In the genomic region with DNA sequence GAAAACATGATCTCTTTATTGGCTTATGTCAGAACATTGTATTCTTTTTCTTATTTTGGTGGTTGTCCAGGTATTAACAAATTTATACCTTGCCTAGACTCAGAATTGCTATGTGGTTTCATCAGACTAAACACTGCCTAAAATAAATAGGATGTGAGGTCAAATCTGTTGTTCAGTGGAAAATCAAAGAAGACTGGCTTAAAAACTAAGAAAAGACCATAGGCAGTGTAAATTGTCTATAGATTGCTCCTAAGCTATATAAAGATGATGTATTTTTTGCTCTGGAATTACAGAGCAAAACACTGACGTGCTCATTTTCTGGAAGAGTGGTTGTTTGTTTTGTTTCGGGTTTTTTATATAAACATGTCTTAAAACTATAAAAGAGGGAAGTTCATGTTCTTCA, we compare ENCODE assay signal across 1 cellular context.
TF ChIP-seq lines count a peak whose summit lies in the region.

No MANE protein-coding gene starts in this region.

TF ChIP-seq in HEK293, 187 proteins besides CTCF, POLR2A, EP300 and RAD21:
- TF ChIP-seq, protein P1, sequence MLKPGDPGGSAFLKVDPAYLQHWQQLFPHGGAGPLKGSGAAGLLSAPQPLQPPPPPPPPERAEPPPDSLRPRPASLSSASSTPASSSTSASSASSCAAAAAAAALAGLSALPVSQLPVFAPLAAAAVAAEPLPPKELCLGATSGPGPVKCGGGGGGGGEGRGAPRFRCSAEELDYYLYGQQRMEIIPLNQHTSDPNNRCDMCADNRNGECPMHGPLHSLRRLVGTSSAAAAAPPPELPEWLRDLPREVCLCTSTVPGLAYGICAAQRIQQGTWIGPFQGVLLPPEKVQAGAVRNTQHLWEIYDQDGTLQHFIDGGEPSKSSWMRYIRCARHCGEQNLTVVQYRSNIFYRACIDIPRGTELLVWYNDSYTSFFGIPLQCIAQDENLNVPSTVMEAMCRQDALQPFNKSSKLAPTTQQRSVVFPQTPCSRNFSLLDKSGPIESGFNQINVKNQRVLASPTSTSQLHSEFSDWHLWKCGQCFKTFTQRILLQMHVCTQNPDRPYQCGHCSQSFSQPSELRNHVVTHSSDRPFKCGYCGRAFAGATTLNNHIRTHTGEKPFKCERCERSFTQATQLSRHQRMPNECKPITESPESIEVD (tag by site-specific recombination; IDR thresholded peaks at IDR 0.05): peak; percentile 80
- TF ChIP-seq ZNF843 (tag by site-specific recombination; IDR thresholded peaks at IDR 0.05) (peak; percentile 36; the same call in 1 of the 2 replicates), FEZF1 (tag by site-specific recombination; IDR thresholded peaks at IDR 0.05) (peak; percentile 85)
- TF ChIP-seq, protein P2, sequence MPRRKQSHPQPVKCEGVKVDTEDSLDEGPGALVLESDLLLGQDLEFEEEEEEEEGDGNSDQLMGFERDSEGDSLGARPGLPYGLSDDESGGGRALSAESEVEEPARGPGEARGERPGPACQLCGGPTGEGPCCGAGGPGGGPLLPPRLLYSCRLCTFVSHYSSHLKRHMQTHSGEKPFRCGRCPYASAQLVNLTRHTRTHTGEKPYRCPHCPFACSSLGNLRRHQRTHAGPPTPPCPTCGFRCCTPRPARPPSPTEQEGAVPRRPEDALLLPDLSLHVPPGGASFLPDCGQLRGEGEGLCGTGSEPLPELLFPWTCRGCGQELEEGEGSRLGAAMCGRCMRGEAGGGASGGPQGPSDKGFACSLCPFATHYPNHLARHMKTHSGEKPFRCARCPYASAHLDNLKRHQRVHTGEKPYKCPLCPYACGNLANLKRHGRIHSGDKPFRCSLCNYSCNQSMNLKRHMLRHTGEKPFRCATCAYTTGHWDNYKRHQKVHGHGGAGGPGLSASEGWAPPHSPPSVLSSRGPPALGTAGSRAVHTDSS (tag by site-specific recombination; IDR thresholded peaks at IDR 0.05): no peak
- TF ChIP-seq, protein P3, sequence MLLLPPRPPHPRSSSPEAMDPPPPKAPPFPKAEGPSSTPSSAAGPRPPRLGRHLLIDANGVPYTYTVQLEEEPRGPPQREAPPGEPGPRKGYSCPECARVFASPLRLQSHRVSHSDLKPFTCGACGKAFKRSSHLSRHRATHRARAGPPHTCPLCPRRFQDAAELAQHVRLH (tag by site-specific recombination; IDR thresholded peaks at IDR 0.05): 0 out of 2 replicates have a peak, but pooled peaks have one; percentile 14
